In genomic region chrX:17692709-17693346, GRCh38 we compare ENCODE assay signal across 9 cellular contexts. TPM values are rescaled to one million over a fixed set of nuclear protein-coding genes. Genes with fewer than 3 reads are reported as not detected.
A peak's percentile ranks its signal among the peaks of the same experiment; 100 is the strongest.
DNase-seq lines count a peak whose midpoint lies in the region; ATAC-seq and TF ChIP-seq lines count a peak whose summit lies in the region.
"Had no signal": no experiment of that assay in that cellular context is flagged by ENCODE, and none has a peak within 500 bp of the region (broad histone marks: within the 10 kb centered on the region; RNA-seq: fewer than 3 reads in every experiment).

No MANE protein-coding gene starts in this region.

- H3K36me3 ChIP-seq in Caco-2 (ENCODE audit: control insufficient read depth, insufficient read depth, low read length) = no peaks in the 10 kb centered on the region

- H3K9me3 Mint-ChIP-seq in Caco-2 (ENCODE audit: unreplicated experiment) (no peaks in the 10 kb centered on the region), T-cell (no peaks in the 10 kb centered on the region)

- H3K36me3 Mint-ChIP-seq in Caco-2 (ENCODE audit: insufficient read depth, unreplicated experiment) = peaks cover 5% of the 10 kb centered on the region
- no peaks in the 10 kb centered on the region for H3K36me3 Mint-ChIP-seq in T-cell

- intact Hi-C loops in Caco-2 (cut with micrococcal nuclease; ENCODE audit: unreplicated experiment) = no loop called here

- no peaks in the 10 kb centered on the region for H3K4me1 ChIP-seq in Caco-2

- H3K4me3 ChIP-seq in Caco-2 (ENCODE audit: low read depth, low read length) = no peak overlapping the region
- H3K4me3 ChIP-seq: coronary artery had no signal

- no peaks in the 10 kb centered on the region for H3K9me3 ChIP-seq in Caco-2

- no peaks in the 10 kb centered on the region for H3K27me3 ChIP-seq in Caco-2 (replicated peaks; ENCODE audit: control insufficient read depth, insufficient read depth, low read length)

- DNase-seq in EH (ENCODE audit: low read depth) (peak; percentile 76), RKO (ENCODE audit: low spot score) (peak; percentile 32), glomerular visceral epithelial cell (ENCODE audit: extremely low spot score) (peak; percentile 51), Caco-2 (no peak), T-cell (no peak)
- DNase-seq in stimulated activated CD4-positive, alpha-beta T cell treated with anti-CD3 and anti-CD28 coated beads, Interleukin-4, amount 100 ng/mL, for 4 hours = no peak

- BruUV-seq in Caco-2 (replicated peaks; lab: Mats Ljungman, UMichigan) = no TSS peak

- H3K4me3 Mint-ChIP-seq in Caco-2 (ENCODE audit: unreplicated experiment) (no peak overlapping the region), T-cell (no peak overlapping the region)

- peak; percentile 76 for ATAC-seq in HG03175 (IDR thresholded peaks at IDR 0.05; ENCODE audit: unreplicated experiment)
- no peak for ATAC-seq in GM18498 (IDR thresholded peaks at IDR 0.05; ENCODE audit: unreplicated experiment)
- ATAC-seq in T-cell (replicated peaks in 1 of 4) = no peak

- H3K27me3 Mint-ChIP-seq in Caco-2 (ENCODE audit: insufficient read depth, unreplicated experiment) = no peaks in the 10 kb centered on the region
- H3K27me3 Mint-ChIP-seq in T-cell = peaks cover 2 to 14% of the 10 kb centered on the region in 2 donors

- no peak for TF ChIP-seq CTCF in Caco-2 (IDR thresholded peaks at IDR 0.05; ENCODE audit: insufficient read depth in 1 of 2, low read depth in 1 of 2, low read length in 1 of 2, severe bottlenecking in 1 of 2, unreplicated experiment in 1 of 2)

- H3K27ac Mint-ChIP-seq in Caco-2 (ENCODE audit: unreplicated experiment) = no peak overlapping the region
- H3K27ac Mint-ChIP-seq in T-cell = no peak overlapping the region

- CTCF ChIA-PET in Caco-2 (lab: Charles Lee) (no interaction called here), T-cell (lab: Charles Lee) (interaction anchor here in 1 of 2 donors (1.1 kb wide), 1 partner anchor 13 kb away, joined by 3 read pairs; no protein-coding TSS in a partner anchor)

- POLR2A ChIA-PET in Caco-2 (lab: Charles Lee) (no interaction called here), T-cell (lab: Charles Lee) (no interaction called here)

- H3K4me1 Mint-ChIP-seq in Caco-2 (ENCODE audit: low read depth, unreplicated experiment) = no peaks in the 10 kb centered on the region
- H3K4me1 Mint-ChIP-seq in T-cell = no peaks in the 10 kb centered on the region

RNA-seq across cellular contexts. Expression of gene SCML1, which starts 44.5 kb away (rescaled TPM):
- 16.4 and 17.5 TPM in 2 replicates for total RNA-seq in Caco-2 (2022)
- 10 to 100 TPM; 13.6 to 33.0 (median 23.0) TPM for total RNA-seq in T-cell

Comparison
In these comparisons a context has a peak if more than half of its experiments do, and no peak if none do; other contexts are left out.
1. DNase-seq: peak in EH (single experiment), RKO (single experiment) and glomerular visceral epithelial cell (single experiment); none in Caco-2 (0 of 2), stimulated activated CD4-positive, alpha-beta T cell treated with anti-CD3 and anti-CD28 coated beads, Interleukin-4, amount 100 ng/mL, for 4 hours (0 of 2) and T-cell (0 of 34).